Comparison of ENCODE assay signal across 1 cellular context in the genomic region with DNA sequence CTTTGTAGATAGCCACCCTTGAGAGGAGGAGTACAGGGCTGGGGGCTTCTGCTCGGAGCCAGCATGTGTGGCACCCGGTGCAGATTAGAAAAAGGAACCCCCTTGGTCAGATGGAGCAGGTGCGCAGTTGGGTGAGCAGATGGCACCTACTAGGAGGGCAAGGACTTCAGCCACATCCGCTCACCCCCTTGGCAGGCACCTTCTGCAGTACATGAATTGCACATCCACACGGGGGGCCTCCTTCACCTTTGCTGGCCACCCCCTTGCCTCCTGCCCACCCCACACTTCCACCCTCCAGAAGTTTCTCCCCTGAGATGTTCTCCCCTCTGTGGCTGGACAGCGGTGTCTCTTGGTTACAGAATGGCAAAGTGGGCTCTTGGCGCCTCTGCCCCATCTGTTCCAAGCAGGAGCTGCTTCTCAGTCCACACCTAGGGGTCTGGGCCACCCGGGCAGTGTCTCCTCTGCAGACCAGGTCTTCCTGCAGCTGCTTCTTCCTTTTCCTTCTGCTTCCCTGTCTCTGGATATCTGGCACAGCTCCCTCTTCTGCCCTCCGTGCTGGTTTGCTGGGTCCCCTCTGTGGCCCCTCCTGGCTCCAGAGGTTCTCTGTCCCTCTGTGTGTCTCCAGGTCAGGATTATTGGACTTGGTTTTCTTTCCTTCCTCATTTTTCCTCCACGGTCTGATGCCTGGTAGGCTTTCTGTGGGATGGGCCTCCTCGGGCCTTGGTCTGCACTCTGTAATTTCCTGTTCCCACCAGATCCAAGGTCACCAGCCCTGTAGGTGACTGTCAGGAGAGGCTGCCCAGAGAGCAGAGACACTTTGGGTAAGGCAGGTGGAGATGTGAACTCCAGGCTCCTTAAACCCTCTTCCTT.
TF ChIP-seq lines count a peak whose summit lies in the region.

No MANE protein-coding gene starts in this region.

TF ChIP-seq in HEK293T, 16 proteins besides CTCF, POLR2A, EP300 and RAD21 (continued from another document):
- TF ChIP-seq BHLHE40 (IDR thresholded peaks at IDR 0.05; ENCODE audit: borderline replicate concordance) (no peak), LEF1 (IDR thresholded peaks at IDR 0.05; ENCODE audit: borderline replicate concordance) (no peak)
